In genomic region chr21:16571594-16571993, GRCh38 we compare ENCODE assay signal across 30 cellular contexts.
DNase-seq lines count a peak whose midpoint lies in the region; ATAC-seq and TF ChIP-seq lines count a peak whose summit lies in the region.
"Had no signal": no experiment of that assay in that cellular context is flagged by ENCODE, and none has a peak within 500 bp of the region (broad histone marks: within the 10 kb centered on the region; RNA-seq: fewer than 3 reads in every experiment).

No MANE protein-coding gene starts in this region.

- intact Hi-C loops in gastrocnemius medialis (cut with DNase I; ENCODE audit: low total_unique reads) (loop anchor here (5.0 to 10.0 kb wide), 2 partner anchors 34 to 377 kb away; no protein-coding TSS in a partner anchor), heart right ventricle (cut with DNase I) (no loop called here)

- H3K27me3 ChIP-seq in RWPE2 (ENCODE audit: insufficient read depth, poor library complexity, severe bottlenecking) (no peaks in the 10 kb centered on the region), gastrocnemius medialis (no peaks in the 10 kb centered on the region), heart right ventricle (no peaks in the 10 kb centered on the region)
- H3K27me3 ChIP-seq: breast epithelium, esophagus squamous epithelium, neutrophil, upper lobe of left lung had no signal

- no peak for TF ChIP-seq POLR2A in gastrocnemius medialis (IDR thresholded peaks at IDR 0.05)

- in situ Hi-C loops in gastrocnemius medialis (cut with MboI; ENCODE audit: low sequenced_read_pairs in 4 of 4): no loop called here

- peak overlapping the region; percentile 56 for H3K27ac ChIP-seq in RWPE2 (ENCODE audit: poor library complexity, severe bottlenecking)
- H3K27ac ChIP-seq in gastrocnemius medialis: peak overlapping the region; percentile 38 to 67 (median 50)
- no peak overlapping the region for H3K27ac ChIP-seq in heart right ventricle
- H3K27ac ChIP-seq: breast epithelium, C4-2B, coronary artery, esophagus squamous epithelium, neutrophil, upper lobe of left lung had no signal

- ATAC-seq in RWPE2 (ENCODE audit: low read depth): peak; percentile 48; the same call in 1 of the 3 replicates
- peak; percentile 91 to 93 for ATAC-seq in gastrocnemius medialis
- no peak for ATAC-seq in GM21825 (IDR thresholded peaks at IDR 0.05; ENCODE audit: unreplicated experiment)
- no peak for ATAC-seq in heart right ventricle
- ATAC-seq: activated naive CD8-positive, alpha-beta T cell treated with anti-CD3 and anti-CD28 coated beads, Interleukin-2, amount 50 U/mL, for 24 hours; HepG2 had no signal

- H3K9me3 ChIP-seq in RWPE2 (ENCODE audit: severe bottlenecking): no peaks in the 10 kb centered on the region
- H3K9me3 ChIP-seq in gastrocnemius medialis: no peaks in the 10 kb centered on the region
- peaks cover 0 to 5% (median 0%) of the 10 kb centered on the region in 11 donors for H3K9me3 ChIP-seq in heart right ventricle
- H3K9me3 ChIP-seq: breast epithelium, esophagus squamous epithelium, HAP-1, neutrophil, upper lobe of left lung had no signal

- DNase-seq in EH (ENCODE audit: low read depth) (peak; percentile 3), RWPE2 (ENCODE audit: low spot score) (no peak), fibroblast of mammary gland (ENCODE audit: low read depth) (peak; percentile 35), gastrocnemius medialis (no peak), GM19238 (ENCODE audit: insufficient read length, low spot score) (no peak), heart right ventricle (no peak), UCSD-AML1 (lab: John Stamatoyannopoulos, UW; ENCODE audit: unreplicated experiment) (no peak)
- DNase-seq: activated CD4-positive, alpha-beta T cell treated with anti-CD3 and anti-CD28 coated beads for 1 hour; activated gamma-delta T cell treated with Interleukin-2 at 50 U/mL for 16 hours; activated naive CD8-positive, alpha-beta T cell treated with anti-CD3 and anti-CD28 coated beads, Interleukin-2, amount 50 U/mL, for 24 hours; activated T-cell treated with anti-CD3 and anti-CD28 coated beads, Interleukin-2, amount 50 U/mL, for 24 hours; Calu3; endodermal cell; esophagus squamous epithelium; kidney glomerular epithelial cell; NCI-H2081 treated with DMSO at 0.1 percent for 48 hours; NCI-H446 treated with DMSO at 0.1 percent for 48 hours; SHP77 treated with DMSO at 0.1 percent for 48 hours; small intestine; stimulated activated CD4-positive, alpha-beta T cell treated with anti-CD3 and anti-CD28 coated beads, Interleukin-2, amount 100 ng/mL, for 24 hours; T-helper 1 cell; upper lobe of left lung had no signal

- H3K4me1 ChIP-seq in RWPE2 (ENCODE audit: insufficient read depth, poor library complexity, severe bottlenecking): peaks cover 22% of the 10 kb centered on the region
- H3K4me1 ChIP-seq in gastrocnemius medialis: peaks cover 25 to 30% of the 10 kb centered on the region in 2 donors
- peaks cover 0 to 19% (median 8%) of the 10 kb centered on the region in 9 donors for H3K4me1 ChIP-seq in heart right ventricle
- H3K4me1 ChIP-seq: breast epithelium, upper lobe of left lung had no signal

- H3K36me3 ChIP-seq in RWPE2 (ENCODE audit: low read depth) (no peaks in the 10 kb centered on the region), gastrocnemius medialis (no peaks in the 10 kb centered on the region), heart right ventricle (peaks cover 0 to 11% (median 0%) of the 10 kb centered on the region in 9 donors)
- H3K36me3 ChIP-seq: breast epithelium, esophagus squamous epithelium, HAP-1, neutrophil, upper lobe of left lung had no signal

- TF ChIP-seq CTCF in RWPE2 (IDR thresholded peaks at IDR 0.05; ENCODE audit: poor library complexity, severe bottlenecking) (no peak), fibroblast of mammary gland (conservative IDR thresholded peaks at IDR 0.05; ENCODE audit: control insufficient read depth, insufficient read depth, low read depth, low read length) (no peak), gastrocnemius medialis (IDR thresholded peaks at IDR 0.05 in 4 of 5, conservative IDR thresholded peaks at IDR 0.05 in 1 of 5) (no peak), heart right ventricle (IDR thresholded peaks at IDR 0.05) (no peak)

- no peak overlapping the region for H3K4me3 ChIP-seq in RWPE2 (ENCODE audit: severe bottlenecking)
- H3K4me3 ChIP-seq in fibroblast of mammary gland (ENCODE audit: control insufficient read depth, low read depth, low read length): no peak overlapping the region
- peak overlapping the region; percentile 7 to 28 (median 16) for H3K4me3 ChIP-seq in gastrocnemius medialis
- no peak overlapping the region for H3K4me3 ChIP-seq in heart right ventricle
- H3K4me3 ChIP-seq: breast epithelium, coronary artery, esophagus squamous epithelium, HAP-1, lung, upper lobe of left lung had no signal

- 95 to 96% methylated on average over 3 of the region's 3 CpGs for WGBS in heart right ventricle, 2 donors

Comparison
In these comparisons a context has a peak if more than half of its experiments do, and no peak if none do; other contexts are left out.
1. DNase-seq: peak in EH (single experiment) and fibroblast of mammary gland (single experiment); none in RWPE2 (single experiment), gastrocnemius medialis (0 of 2), GM19238 (single experiment), heart right ventricle (0 of 2) and UCSD-AML1 (single experiment).
2. ATAC-seq: peak in RWPE2 (single experiment) and gastrocnemius medialis (2 of 2); none in GM21825 (single experiment) and heart right ventricle (0 of 8).
3. H3K27ac ChIP-seq: peak in RWPE2 (single experiment) and gastrocnemius medialis (4 of 4); none in heart right ventricle (0 of 10).
4. H3K4me3 ChIP-seq: peak in gastrocnemius medialis (4 of 4); none in RWPE2 (single experiment), fibroblast of mammary gland (single experiment) and heart right ventricle (0 of 10).